Comparison of ENCODE assay signal across 10 cellular contexts in genomic region chr13:99237981-99238662, GRCh38.
DNase-seq lines count a peak whose midpoint lies in the region; ATAC-seq lines count a peak whose summit lies in the region.
"Had no signal": no experiment of that assay in that cellular context is flagged by ENCODE, and none has a peak within 500 bp of the region (broad histone marks: within the 10 kb centered on the region; RNA-seq: fewer than 3 reads in every experiment).

No MANE protein-coding gene starts in this region.

- peaks cover 5% of the 10 kb centered on the region for H3K4me1 ChIP-seq in ACC112 (ENCODE audit: control insufficient read depth, insufficient read depth, low read length, unreplicated experiment)
- H3K4me1 ChIP-seq: Caco-2 had no signal

- H3K4me3 ChIP-seq in ACC112 (ENCODE audit: low read depth, low read length), result peak overlapping the region; percentile 23

- peaks cover 36% of the 10 kb centered on the region for H3K36me3 Mint-ChIP-seq in activated naive CD8-positive, alpha-beta T cell treated with anti-CD3 and anti-CD28 coated beads, Interleukin-2, amount 50 U/mL, for 24 hours (ENCODE audit: low read depth)

- H3K79me2 ChIP-seq in ACC112 (ENCODE audit: control insufficient read depth, insufficient read depth, low read length, unreplicated experiment), result no peaks in the 10 kb centered on the region

- no peaks in the 10 kb centered on the region for H3K27me3 Mint-ChIP-seq in activated naive CD8-positive, alpha-beta T cell treated with anti-CD3 and anti-CD28 coated beads, Interleukin-2, amount 50 U/mL, for 24 hours

- H3K27ac Mint-ChIP-seq in activated naive CD8-positive, alpha-beta T cell treated with anti-CD3 and anti-CD28 coated beads, Interleukin-2, amount 50 U/mL, for 24 hours, result peak overlapping the region; percentile 82

- H3K4me1 Mint-ChIP-seq in activated naive CD8-positive, alpha-beta T cell treated with anti-CD3 and anti-CD28 coated beads, Interleukin-2, amount 50 U/mL, for 24 hours, result peaks cover 65% of the 10 kb centered on the region

- peaks cover 10% of the 10 kb centered on the region; the same call in 1 of the 2 replicates for H3K36me3 ChIP-seq in ACC112 (ENCODE audit: insufficient read depth, low read length)

- no peak for DNase-seq in activated naive CD8-positive, alpha-beta T cell treated with anti-CD3 and anti-CD28 coated beads, Interleukin-2, amount 50 U/mL, for 24 hours
- DNase-seq in T1000 (lab: John Stamatoyannopoulos, UW) (no peak), NCI-H2107 (lab: John Stamatoyannopoulos, UW) (no peak), DMS53 treated with DMSO at 0.1 percent for 48 hours (lab: John Stamatoyannopoulos, UW; ENCODE audit: unreplicated experiment) (no peak), NCI-H510A treated with DMSO at 0.1 percent for 48 hours (lab: John Stamatoyannopoulos, UW) (no peak)
- DNase-seq: Caco-2, NCI-H82 had no signal

- H3K4me3 Mint-ChIP-seq in activated naive CD8-positive, alpha-beta T cell treated with anti-CD3 and anti-CD28 coated beads, Interleukin-2, amount 50 U/mL, for 24 hours, result peak overlapping the region; percentile 66

- peak overlapping the region; percentile 51 for H2AFZ ChIP-seq in ACC112 (ENCODE audit: low read length, unreplicated experiment)

- H3K9me3 Mint-ChIP-seq in activated naive CD8-positive, alpha-beta T cell treated with anti-CD3 and anti-CD28 coated beads, Interleukin-2, amount 50 U/mL, for 24 hours, result no peaks in the 10 kb centered on the region

- ATAC-seq in GM18909 (IDR thresholded peaks at IDR 0.05; ENCODE audit: poor library complexity, unreplicated experiment) (peak; percentile 73), HG03103 (IDR thresholded peaks at IDR 0.05; ENCODE audit: low read depth, unreplicated experiment) (peak; percentile 65)
- ATAC-seq in activated naive CD8-positive, alpha-beta T cell treated with anti-CD3 and anti-CD28 coated beads, Interleukin-2, amount 50 U/mL, for 24 hours, result peak; percentile 94

- H3K27ac ChIP-seq in ACC112 (ENCODE audit: low read depth, low read length), result no peak overlapping the region

- H3K27me3 ChIP-seq in ACC112 (ENCODE audit: insufficient read depth, low read length), result no peaks in the 10 kb centered on the region
